ENCODE assay signal across 8 cellular contexts in the genomic region with DNA sequence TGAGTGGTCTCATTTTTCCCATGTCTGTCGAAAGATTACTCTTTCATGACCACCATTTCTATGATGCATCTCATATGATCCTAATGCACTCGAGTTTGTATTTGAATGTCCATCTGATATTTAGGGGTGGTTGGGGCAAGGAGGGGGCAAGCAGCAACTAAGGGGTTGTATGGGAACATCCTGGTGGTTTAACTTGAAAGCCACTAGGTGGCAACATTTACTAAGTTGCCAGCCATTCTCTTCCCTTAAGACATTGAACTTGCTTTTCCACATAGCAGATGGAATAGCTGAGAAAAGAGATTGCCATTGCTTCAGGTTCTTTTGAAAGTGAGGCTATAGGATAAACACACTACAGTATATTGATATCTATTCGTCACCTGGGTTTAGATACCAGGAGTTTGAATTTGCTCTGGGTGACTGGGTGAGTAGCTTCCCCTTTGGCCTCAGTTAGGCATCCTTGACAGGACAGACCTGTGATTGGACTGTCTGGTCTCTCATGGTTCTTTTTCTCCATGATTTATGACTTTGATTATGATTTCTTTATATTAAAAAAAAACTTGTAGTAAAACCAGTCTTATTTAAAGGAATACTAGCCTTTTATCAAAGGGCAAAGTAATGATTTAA. TPM values are rescaled to one million over a fixed set of nuclear protein-coding genes. Genes with fewer than 3 reads are reported as not detected.
DNase-seq lines count a peak whose midpoint lies in the region; ATAC-seq lines count a peak whose summit lies in the region.

No MANE protein-coding gene starts in this region.

- peaks cover 21% of the 10 kb centered on the region for H3K4me1 Mint-ChIP-seq in T-helper 17 cell

- no peak overlapping the region for H3K27ac Mint-ChIP-seq in T-helper 17 cell

- intact Hi-C loops in sciatic nerve (cut with DNase I): loop anchor here (10.0 kb wide), 1 partner anchor 439 kb away; no protein-coding TSS in a partner anchor

- no peaks in the 10 kb centered on the region for H3K9me3 ChIP-seq in T-helper 17 cell (ENCODE audit: control insufficient read depth, low read length, poor library complexity, severe bottlenecking)

- peak; percentile 9 to 60 for DNase-seq in NOMO-1 (lab: John Stamatoyannopoulos, UW; ENCODE audit: unreplicated experiment in 2 of 2)
- DNase-seq in NOMO-1 treated with dmso at 0.1 percent for 144 hours (lab: John Stamatoyannopoulos, UW; ENCODE audit: unreplicated experiment): no peak
- peak; percentile 45 for DNase-seq in MV-4-11 (lab: John Stamatoyannopoulos, UW)
- no peak for DNase-seq in T-helper 17 cell
- DNase-seq in globus pallidus (ENCODE audit: low spot score): peak; percentile 47
- no peak for DNase-seq in sciatic nerve (ENCODE audit: low spot score)
- DNase-seq in activated CD8-positive, alpha-beta memory T cell treated with anti-CD3 and anti-CD28 coated beads, Interleukin-2, amount 50 U/mL, for 48 hours: no peak

- H3K4me3 Mint-ChIP-seq in T-helper 17 cell: no peak overlapping the region

- H3K27me3 Mint-ChIP-seq in T-helper 17 cell: no peaks in the 10 kb centered on the region

- H3K36me3 Mint-ChIP-seq in T-helper 17 cell (ENCODE audit: low read depth): no peaks in the 10 kb centered on the region

- ATAC-seq in T-helper 17 cell (peak; percentile 50), sciatic nerve (peak; percentile 66), GM21717 (IDR thresholded peaks at IDR 0.05; ENCODE audit: unreplicated experiment) (no peak)

RNA-seq across cellular contexts. Expression of a gene that starts 32.4 kb away (rescaled TPM):
- total RNA-seq in T-helper 17 cell (10 to 100 TPM; 23.8 to 29.3 TPM), sciatic nerve (28.4 TPM)

RNA-seq across cellular contexts. Expression of a gene that starts 54.9 kb away (rescaled TPM):
- total RNA-seq in T-helper 17 cell (10 to 100 TPM; 27.6 to 28.7 TPM), sciatic nerve (17.7 TPM)

Comparison
In these comparisons a context has a peak if more than half of its experiments do, and no peak if none do; other contexts are left out.
1. DNase-seq: peak in NOMO-1 (2 of 2), MV-4-11 (single experiment) and globus pallidus (single experiment); none in NOMO-1 treated with dmso at 0.1 percent for 144 hours (single experiment), T-helper 17 cell (0 of 3), sciatic nerve (single experiment) and activated CD8-positive, alpha-beta memory T cell treated with anti-CD3 and anti-CD28 coated beads, Interleukin-2, amount 50 U/mL, for 48 hours (single experiment).